ENCODE assay signal across 8 cellular contexts in the genomic region with DNA sequence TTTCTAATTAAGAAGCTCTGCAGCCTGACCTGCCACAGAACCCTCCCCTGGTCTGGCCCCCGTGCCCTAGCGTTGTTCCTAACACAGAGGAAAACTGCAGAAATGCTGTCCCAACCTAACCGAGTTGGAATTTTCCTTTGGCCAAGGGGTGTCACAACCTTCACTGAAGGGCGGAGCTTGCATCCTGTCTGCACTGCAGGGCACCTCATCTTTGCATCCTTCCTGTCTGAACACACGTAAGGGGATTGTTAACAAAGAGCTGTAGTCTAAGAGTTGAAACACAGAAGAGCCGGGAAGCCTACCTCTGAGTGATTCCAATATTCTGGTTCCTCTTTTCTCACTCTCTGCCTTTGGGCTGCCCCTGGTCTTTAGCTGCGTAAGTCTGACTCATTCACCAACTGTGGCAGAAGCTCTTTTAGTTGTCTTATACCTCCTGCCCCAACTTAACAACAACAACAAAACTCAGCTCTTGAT.
DNase-seq lines count a peak whose midpoint lies in the region; ATAC-seq lines count a peak whose summit lies in the region.

No MANE protein-coding gene starts in this region.

- peak; percentile 89 for ATAC-seq in GM21825 (IDR thresholded peaks at IDR 0.05; ENCODE audit: unreplicated experiment)

- DNase-seq in NCI-H526 (lab: John Stamatoyannopoulos, UW) (peak; percentile 20 to 53), NCI-H526 treated with DMSO at 0.1 percent for 48 hours (lab: John Stamatoyannopoulos, UW) (no peak), Kasumi-1 (lab: John Stamatoyannopoulos, UW) (peak; percentile 90 to 92), germinal center (ENCODE audit: low spot score) (peak; percentile 18), HPDE6-E6E7 (ENCODE audit: extremely low spot score) (no peak)
- DNase-seq in activated effector memory CD4-positive, alpha-beta T cell treated with anti-CD3 and anti-CD28 coated beads, Interleukin-2, amount 50 U/mL, for 16 hours, result peak; percentile 71
- DNase-seq in stimulated activated CD4-positive, alpha-beta T cell treated with anti-CD3 and anti-CD28 coated beads, TNF-alpha, amount 100 ng/mL, for 24 hours (ENCODE audit: low read depth in 3 of 3), result peak in 2 of 3 experiments; percentile 20 to 46

Comparison
In these comparisons a context has a peak if more than half of its experiments do, and no peak if none do; other contexts are left out.
1. DNase-seq: peak in NCI-H526 (2 of 2), Kasumi-1 (2 of 2), activated effector memory CD4-positive, alpha-beta T cell treated with anti-CD3 and anti-CD28 coated beads, Interleukin-2, amount 50 U/mL, for 16 hours (single experiment), germinal center (single experiment) and stimulated activated CD4-positive, alpha-beta T cell treated with anti-CD3 and anti-CD28 coated beads, TNF-alpha, amount 100 ng/mL, for 24 hours (2 of 3); none in NCI-H526 treated with DMSO at 0.1 percent for 48 hours (single experiment) and HPDE6-E6E7 (single experiment).